Comparison of ENCODE assay signal across 29 cellular contexts in genomic region chr12:82473111-82473754, GRCh38.
"Had no signal": no experiment of that assay in that cellular context is flagged by ENCODE, and none has a peak within 500 bp of the region (broad histone marks: within the 10 kb centered on the region; RNA-seq: fewer than 3 reads in every experiment).

No MANE protein-coding gene starts in this region.

- H3K27me3 Mint-ChIP-seq: activated CD4-positive, alpha-beta memory T cell treated with anti-CD3 and anti-CD28 coated beads for 36 hours; activated CD4-positive, alpha-beta T cell treated with anti-CD3 and anti-CD28 coated beads, Interleukin-2, amount 10 ng/mL, durations not matched to agents 24 days and 14 days; activated naive CD8-positive, alpha-beta T cell treated with anti-CD3 and anti-CD28 coated beads, Interleukin-2, amount 10 ng/mL, durations not matched to agents 7 days and 5 days; brain; effector memory CD8-positive, alpha-beta T cell had no signal

- H3K4me3 ChIP-seq: ascending aorta, cardiac muscle cell, heart right ventricle, left ventricle myocardium inferior, lung, prostate gland, spleen, tibial nerve had no signal

- DNase-seq: activated CD4-positive, alpha-beta memory T cell treated with anti-CD3 and anti-CD28 coated beads for 36 hours; activated CD4-positive, alpha-beta T cell treated with anti-CD3 and anti-CD28 coated beads, Interleukin-2, amount 10 ng/mL, durations not matched to agents 24 days and 14 days; activated CD4-positive, CD25-positive, alpha-beta regulatory T cell treated with anti-CD3 and anti-CD28 coated beads, Interleukin-2, amount 50 U/mL, for 72 hours; activated CD8-positive, alpha-beta memory T cell treated with anti-CD3 and anti-CD28 coated beads, Interleukin-2, amount 50 U/mL, for 4 hours; activated effector memory CD4-positive, alpha-beta T cell treated with anti-CD3 and anti-CD28 coated beads, Interleukin-2, amount 50 U/mL, for 16 hours; activated naive CD4-positive, alpha-beta T cell treated with anti-CD3 and anti-CD28 coated beads for 36 hours; activated naive CD8-positive, alpha-beta T cell treated with anti-CD3 and anti-CD28 coated beads, Interleukin-2, amount 10 ng/mL, durations not matched to agents 7 days and 5 days; activated T-cell treated with anti-CD3 and anti-CD28 coated beads, Interleukin-2, amount 50 U/mL, for 1 hour; cortex of kidney; effector memory CD8-positive, alpha-beta T cell; foreskin melanocyte; heart right ventricle; left ventricle myocardium inferior; retina; spleen; stimulated activated naive CD4-positive, alpha-beta T cell treated with Interleukin-2 at 50 U/mL for 16 hours; T-helper 9 cell; WERI-Rb-1 had no signal

- H3K36me3 ChIP-seq: cardiac muscle cell, neutrophil, prostate gland, WERI-Rb-1 had no signal

- H3K27ac ChIP-seq: ascending aorta, cardiac muscle cell, heart right ventricle, left ventricle myocardium inferior, neutrophil, prostate gland, spleen, tibial nerve, WERI-Rb-1 had no signal

- H3K9me3 ChIP-seq: neutrophil, prostate gland had no signal

- H3K4me1 Mint-ChIP-seq: activated CD4-positive, alpha-beta T cell treated with anti-CD3 and anti-CD28 coated beads, Interleukin-2, amount 10 ng/mL, durations not matched to agents 24 days and 14 days; activated naive CD8-positive, alpha-beta T cell treated with anti-CD3 and anti-CD28 coated beads, Interleukin-2, amount 10 ng/mL, durations not matched to agents 7 days and 5 days; brain; nephron had no signal

- H3K27ac Mint-ChIP-seq: activated CD4-positive, alpha-beta memory T cell treated with anti-CD3 and anti-CD28 coated beads for 36 hours; activated CD4-positive, alpha-beta T cell treated with anti-CD3 and anti-CD28 coated beads, Interleukin-2, amount 10 ng/mL, durations not matched to agents 24 days and 14 days; activated naive CD4-positive, alpha-beta T cell treated with anti-CD3 and anti-CD28 coated beads for 36 hours; activated naive CD8-positive, alpha-beta T cell treated with anti-CD3 and anti-CD28 coated beads, Interleukin-2, amount 10 ng/mL, durations not matched to agents 7 days and 5 days; activated T-helper 1 cell treated with anti-CD3 and anti-CD28 coated beads, Interleukin-12 subunit alpha, Interleukin-12 subunit beta, Interleukin-2, Interleukin-4 antibody, amounts not matched to agents 30 ng/mL and 10 ng/mL and 1 ng/mL, durations not matched to agents 14 hours and 24 hours and 36 hours; brain; effector memory CD8-positive, alpha-beta T cell; nephron; T-helper 1 cell treated with Interleukin-12 subunit alpha and Interleukin-12 subunit beta and Interleukin-4 antibody, amounts not matched to agents 30 μg/mL and 1 μg/mL, for 36 hours had no signal

- H3K27me3 ChIP-seq: ascending aorta, cardiac muscle cell, heart right ventricle, neutrophil, spleen, tibial nerve had no signal

- ATAC-seq: effector memory CD8-positive, alpha-beta T cell; esophagus mucosa had no signal

- H3K4me3 Mint-ChIP-seq: activated CD4-positive, alpha-beta memory T cell treated with anti-CD3 and anti-CD28 coated beads for 36 hours; activated CD4-positive, alpha-beta T cell treated with anti-CD3 and anti-CD28 coated beads, Interleukin-2, amount 10 ng/mL, durations not matched to agents 24 days and 14 days; activated naive CD4-positive, alpha-beta T cell treated with anti-CD3 and anti-CD28 coated beads for 36 hours; activated naive CD8-positive, alpha-beta T cell treated with anti-CD3 and anti-CD28 coated beads, Interleukin-2, amount 10 ng/mL, durations not matched to agents 7 days and 5 days; activated T-helper 1 cell treated with anti-CD3 and anti-CD28 coated beads, Interleukin-12 subunit alpha, Interleukin-12 subunit beta, Interleukin-2, Interleukin-4 antibody, amounts not matched to agents 30 ng/mL and 10 ng/mL and 1 ng/mL, durations not matched to agents 14 hours and 24 hours and 36 hours; brain; effector memory CD8-positive, alpha-beta T cell; nephron; T-helper 1 cell treated with Interleukin-12 subunit alpha and Interleukin-12 subunit beta and Interleukin-4 antibody, amounts not matched to agents 30 μg/mL and 1 μg/mL, for 36 hours had no signal

- H3K4me1 ChIP-seq: ascending aorta, heart right ventricle, left ventricle myocardium inferior, prostate gland, spleen, tibial nerve had no signal
